Comparison of ENCODE assay signal across 8 cellular contexts in genomic region chr12:95790025-95790911, GRCh38. TPM values are rescaled to one million over a fixed set of nuclear protein-coding genes. Genes with fewer than 3 reads are reported as not detected.
DNase-seq lines count a peak whose midpoint lies in the region; ATAC-seq and TF ChIP-seq lines count a peak whose summit lies in the region.

TSS of gene NTN4 (minus strand) at chr12:95790764. CDS start at chr12:95790309, 455 bp downstream.

- intact Hi-C loops in adrenal gland (cut with DNase I): no loop called here

- ATAC-seq in GM19438 (IDR thresholded peaks at IDR 0.05; ENCODE audit: low read depth, unreplicated experiment): peak; percentile 75

- POLR2A ChIA-PET in BJ (lab: Charles Lee): no interaction called here

- peaks cover 1% of the 10 kb centered on the region for H3K27me3 ChIP-seq in BJ (ENCODE audit: control insufficient read depth, insufficient read depth, low read length)
- no peaks in the 10 kb centered on the region for H3K27me3 ChIP-seq in adrenal gland
- no peaks in the 10 kb centered on the region for H3K27me3 ChIP-seq in right atrium auricular region

- H3K4me1 ChIP-seq in adrenal gland (replicated peaks in 1 of 2) (peaks cover 9 to 36% of the 10 kb centered on the region in 2 donors), right atrium auricular region (peaks cover 0 to 47% of the 10 kb centered on the region in 2 donors)

- CTCF ChIA-PET in BJ (lab: Yijun Ruan, JAX): no interaction called here

- TF ChIP-seq CTCF in BJ (IDR thresholded peaks at IDR 0.05; ENCODE audit: insufficient read depth, low read depth, low read length) (no peak), adrenal gland (IDR thresholded peaks at IDR 0.05) (no peak), right atrium auricular region (IDR thresholded peaks at IDR 0.05) (no peak)

- 0 out of 2 replicates have a peak, but pooled peaks cover 2% of the 10 kb centered on the region for H3K36me3 ChIP-seq in BJ (ENCODE audit: control insufficient read depth, insufficient read depth, low read length)
- H3K36me3 ChIP-seq in adrenal gland (replicated peaks in 1 of 2): peaks cover 0 to 3% of the 10 kb centered on the region in 2 donors
- peaks cover 6% of the 10 kb centered on the region for H3K36me3 ChIP-seq in right atrium auricular region

- DNase-seq in BJ (ENCODE audit: low read depth) (no peak), NCI-H69 (lab: John Stamatoyannopoulos, UW) (peak; percentile 60), adrenal gland (peak; percentile 42 to 63 (median 49)), right atrium auricular region (ENCODE audit: low spot score) (no peak), renal cortical epithelial cell (ENCODE audit: low read depth) (no peak), GDM1 (lab: John Stamatoyannopoulos, UW) (no peak), NOMO-1 treated with dmso at 0.1 percent for 144 hours (lab: John Stamatoyannopoulos, UW; ENCODE audit: unreplicated experiment) (no peak)

- 0 to 2% (median 1%) methylated on average over 35 to 95 of the region's 95 CpGs for WGBS in adrenal gland, 4 donors

- H3K4me3 ChIP-seq in BJ (ENCODE audit: low read depth, low read length): peak within 1 kb of the TSS; percentile 74
- peak within 1 kb of the TSS; percentile 56 to 77 (median 66) for H3K4me3 ChIP-seq in adrenal gland
- H3K4me3 ChIP-seq in right atrium auricular region: peak within 1 kb of the TSS; percentile 86 to 90

- H3K27ac ChIP-seq in adrenal gland (peak within 1 kb of the TSS in 3 of 5 donors; percentile 69 to 81 (median 79)), right atrium auricular region (peak within 1 kb of the TSS; percentile 89 to 93)

- H3K9me3 ChIP-seq in adrenal gland (replicated peaks in 1 of 3) (no peaks in the 10 kb centered on the region), right atrium auricular region (no peaks in the 10 kb centered on the region)

- TF ChIP-seq POLR2A in adrenal gland (IDR thresholded peaks at IDR 0.05): peak in 1 of 2 donors; percentile 39

RNA-seq across cellular contexts. Expression of gene NTN4, which starts in this region (rescaled TPM):
- polyA plus RNA-seq in BJ (2011; rRNA removed): 364 and 582 TPM in 2 replicates
- 432 and 549 TPM in 2 replicates for polyA minus RNA-seq in BJ (2011; rRNA and poly(A)+ RNA removed)
- total RNA-seq in adrenal gland: 10 to 100 TPM; 10.4 to 62.5 (median 44.2) TPM
- 10 to 100 TPM; 10.1 to 17.2 (median 15.6) TPM for polyA plus RNA-seq in adrenal gland
- 10 to 100 TPM; 69.0 to 85.3 TPM for total RNA-seq in right atrium auricular region
- 115 and 253 TPM in 2 replicates for total RNA-seq in renal cortical epithelial cell

Comparison
In these comparisons a context has a peak if more than half of its experiments do, and no peak if none do; other contexts are left out.
1. RNA of gene NTN4 (polyA plus RNA-seq): 364 to 582 TPM in BJ; 10.1 to 17.2 TPM in adrenal gland; every median in the first group is over 10 times any median in the second.
2. DNase-seq: peak in NCI-H69 (single experiment) and adrenal gland (7 of 7); none in BJ (single experiment), right atrium auricular region (single experiment), renal cortical epithelial cell (single experiment), GDM1 (single experiment) and NOMO-1 treated with dmso at 0.1 percent for 144 hours (single experiment).
3. Peak in every context shown above with its lines, with median percentiles within 50 percentile points of each other: H3K4me3 ChIP-seq.